Comparison of ENCODE assay signal across 12 cellular contexts in the genomic region with DNA sequence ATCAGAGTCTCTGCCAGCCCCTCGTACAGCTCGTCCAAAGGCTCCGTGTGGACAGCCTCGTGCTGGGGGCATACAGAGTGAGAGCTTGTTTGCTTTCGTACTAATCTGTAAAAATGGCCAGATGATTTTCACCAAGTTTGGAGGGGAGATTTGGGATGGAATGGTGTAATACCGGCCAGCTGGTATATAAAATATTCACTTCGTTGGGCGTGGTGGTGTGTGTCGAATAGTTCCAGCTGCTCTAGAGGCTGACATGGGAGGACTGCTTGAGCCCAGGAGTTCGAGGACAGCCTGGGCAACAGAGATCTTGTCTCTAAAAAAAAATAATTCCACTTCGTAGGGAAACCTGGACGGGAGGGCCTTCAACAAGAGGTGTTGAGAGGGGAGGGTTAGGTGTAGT. TPM values are rescaled to one million over a fixed set of nuclear protein-coding genes. Genes with fewer than 3 reads are reported as not detected.
DNase-seq lines count a peak whose midpoint lies in the region; ATAC-seq and TF ChIP-seq lines count a peak whose summit lies in the region.
"Not testable (repeated sequence)": the region's sequence is repeated elsewhere in the genome, so short reads cannot be mapped to it uniquely, and the experiment has no call there.
"Had no signal": no experiment of that assay in that cellular context is flagged by ENCODE, and none has a peak within 500 bp of the region (broad histone marks: within the 10 kb centered on the region; RNA-seq: fewer than 3 reads in every experiment).

No MANE protein-coding gene starts in this region.

- not testable (repeated sequence) for H3K4me3 Mint-ChIP-seq in IgD-negative memory B cell; glutamatergic neuron (ENCODE audit: unreplicated experiment); natural killer cell

- not testable (repeated sequence) for H2AFZ ChIP-seq in fibroblast of lung (ENCODE audit: low read length)

- H3K4me1 Mint-ChIP-seq in IgD-negative memory B cell; glutamatergic neuron (ENCODE audit: low read depth, unreplicated experiment): not testable (repeated sequence)
- peaks cover 2 to 12% of the 10 kb centered on the region in 2 donors for H3K4me1 Mint-ChIP-seq in natural killer cell

- H3K9ac ChIP-seq in fibroblast of lung (ENCODE audit: insufficient read depth, low read length) = not testable (repeated sequence)

- H3K36me3 Mint-ChIP-seq in IgD-negative memory B cell; glutamatergic neuron (ENCODE audit: unreplicated experiment); natural killer cell: not testable (repeated sequence)

- not testable (repeated sequence) for H3K4me1 ChIP-seq in fibroblast of lung (ENCODE audit: control insufficient read depth, extremely low read depth, insufficient read depth, low read length)

- not testable (repeated sequence) for H3K36me3 ChIP-seq in fibroblast of lung (ENCODE audit: control insufficient read depth, insufficient read depth, low read length)

- H3K27me3 Mint-ChIP-seq in IgD-negative memory B cell; glutamatergic neuron (ENCODE audit: unreplicated experiment); natural killer cell (ENCODE audit: low read depth in 2 of 2): not testable (repeated sequence)

- intact Hi-C loops in natural killer cell (cut with micrococcal nuclease) = loop anchor here (2.0 kb wide), 1 partner anchor 128 kb away; no protein-coding TSS in a partner anchor

- not testable (repeated sequence) for H3K9me3 Mint-ChIP-seq in IgD-negative memory B cell; glutamatergic neuron (ENCODE audit: unreplicated experiment); natural killer cell

- H3K4me2 ChIP-seq in fibroblast of lung (ENCODE audit: extremely low read depth, insufficient read depth, low read length) = not testable (repeated sequence)

- not testable (repeated sequence) for TF ChIP-seq CTCF in fibroblast of lung (conservative IDR thresholded peaks at IDR 0.05 in 1 of 2, IDR thresholded peaks at IDR 0.05 in 1 of 2; ENCODE audit: low read depth in 1 of 2, low read length in 2 of 2); glutamatergic neuron (IDR thresholded peaks at IDR 0.05; ENCODE audit: partially characterized antibody, unreplicated experiment)
- peak; percentile 1 for TF ChIP-seq CTCF in natural killer cell (IDR thresholded peaks at IDR 0.05)

- H3K27ac Mint-ChIP-seq in IgD-negative memory B cell (peak overlapping the region in 2 of 3 donors; percentile 33 to 47), glutamatergic neuron (ENCODE audit: unreplicated experiment) (peak overlapping the region; percentile 75)
- H3K27ac Mint-ChIP-seq in natural killer cell = not testable (repeated sequence)

- not testable (repeated sequence) for H3K79me2 ChIP-seq in fibroblast of lung (ENCODE audit: control insufficient read depth, insufficient read depth, low read length)

- H3K27ac ChIP-seq in fibroblast of lung (ENCODE audit: insufficient read depth, low read length) = peak overlapping the region; percentile 9

- H3K27me3 ChIP-seq in fibroblast of lung (ENCODE audit: control insufficient read depth, insufficient read depth, low read length) = not testable (repeated sequence)

- not testable (repeated sequence) for H4K20me1 ChIP-seq in fibroblast of lung (ENCODE audit: control insufficient read depth, extremely low read depth, insufficient read depth, low read length)

- in situ Hi-C loops in Caki2 (cut with HindIII; ENCODE audit: low pct_unique_long_range_greater_than_20kb, low sequenced_read_pairs); SK-MEL-5 (cut with HindIII; ENCODE audit: low pct_unique_long_range_greater_than_20kb, low sequenced_read_pairs): not testable (repeated sequence)

- H3K9me3 ChIP-seq in fibroblast of lung (ENCODE audit: control insufficient read depth, insufficient read depth, low read depth, low read length) = not testable (repeated sequence)

- H3K4me3 ChIP-seq in fibroblast of lung (replicated peaks in 1 of 4; ENCODE audit: control extremely low read depth in 1 of 4, insufficient read depth in 1 of 4, low read depth in 3 of 4, low read length in 4 of 4) = not testable (repeated sequence)

- DNase-seq in Caki2 (ENCODE audit: low read depth) (peak; percentile 14), SK-MEL-5 (ENCODE audit: low read depth, low spot score) (peak; percentile 52), fibroblast of lung (ENCODE audit: low read depth in 2 of 2) (peak in 1 of 2 donors; percentile 70)
- not testable (repeated sequence) for DNase-seq in glutamatergic neuron, natural killer cell

- not testable (repeated sequence) for ATAC-seq in natural killer cell

RNA-seq across cellular contexts. Expression of a gene that starts 9.6 kb away (rescaled TPM):
- 1.5 TPM in 1 of 2 replicates, not detected in the other for total RNA-seq in Caki2 (2014; rRNA removed; shearing (Covaris generic); ENCODE audit: low replicate concordance)
- not detected for polyA plus RNA-seq in IgD-negative memory B cell
- not detected in 2 replicates for total RNA-seq in SK-MEL-5 (2014; rRNA removed; shearing (Covaris generic))
- 0.27 TPM in 1 of 2 replicates, not detected in the other for polyA plus RNA-seq in SK-MEL-5 (2015; cell fraction: cytosol; rRNA removed)
- polyA plus RNA-seq in SK-MEL-5 (2015; cell fraction: nucleus; rRNA removed) = 0.22 and 0.46 TPM in 2 replicates
- total RNA-seq in fibroblast of lung = 0.26 and 0.33 TPM in 2 replicates
- polyA plus RNA-seq in fibroblast of lung = 0.05 and 0.08 TPM in 2 replicates
- polyA plus RNA-seq in fibroblast of lung (2012) = 0.10 and 0.14 TPM in 2 replicates
- 0.56 TPM in 1 of 2 replicates, not detected in the other for polyA minus RNA-seq in fibroblast of lung (ENCODE audit: low replicate concordance)
- 0.54 TPM for total RNA-seq in glutamatergic neuron (ENCODE audit: unreplicated experiment)
- total RNA-seq in natural killer cell = under 1 TPM in 1 of 3 donors, not detected in 2; 0.28 TPM
- total RNA-seq: A172; A673; CD8-positive, alpha-beta memory T cell; G401; H4 had no signal
- polyA plus RNA-seq: GM23338 had no signal
